ENCODE assay signal across 15 cellular contexts in the genomic region with DNA sequence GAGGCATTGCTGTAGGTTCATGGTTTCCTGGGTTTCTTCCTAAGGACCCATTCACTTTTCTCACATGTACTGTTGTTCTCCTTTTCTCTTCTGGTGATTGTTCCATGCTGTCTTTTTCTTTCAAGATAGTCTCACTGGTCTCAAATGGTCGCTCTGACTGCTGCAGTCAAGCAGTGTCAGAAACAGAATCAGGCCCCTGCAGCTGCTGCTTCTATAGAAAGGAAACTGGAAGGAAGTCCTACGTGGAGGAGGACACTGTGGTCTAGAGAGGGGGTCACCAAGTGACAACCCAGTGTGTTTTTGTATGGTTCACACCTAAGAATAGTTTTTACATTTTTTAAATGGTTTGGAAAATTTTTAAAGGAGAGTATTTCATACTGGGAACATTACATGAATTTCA. TPM values are rescaled to one million over a fixed set of nuclear protein-coding genes. Genes with fewer than 3 reads are reported as not detected.
DNase-seq lines count a peak whose midpoint lies in the region; ATAC-seq, FAIRE-seq and TF ChIP-seq lines count a peak whose summit lies in the region.
"Had no signal": no experiment of that assay in that cellular context is flagged by ENCODE, and none has a peak within 500 bp of the region (broad histone marks: within the 10 kb centered on the region; RNA-seq: fewer than 3 reads in every experiment).

No MANE protein-coding gene starts in this region.

- CTCF ChIA-PET in activated naive CD4-positive, alpha-beta T cell treated with anti-CD3 and anti-CD28 coated beads for 36 hours (lab: Charles Lee) = no interaction called here
- CTCF ChIA-PET in T-cell (lab: Charles Lee) = no interaction called here
- CTCF ChIA-PET in K562 (lab: Yijun Ruan, JAX; ENCODE audit: low intra/inter-chr PET ratio) = interaction anchor here (0.5 kb wide), 1 partner anchor 356 kb away, joined by 5 read pairs; no protein-coding TSS in a partner anchor

- peak overlapping the region; percentile 75 for H3K4me2 ChIP-seq in K562 (ENCODE audit: insufficient read depth, low read length)

- TF ChIP-seq CTCF in K562 (IDR thresholded peaks at IDR 0.05 in 2 of 3, conservative IDR thresholded peaks at IDR 0.05 in 1 of 3; ENCODE audit: insufficient read depth in 2 of 3, low read depth in 1 of 3, low read length in 3 of 3) = no peak

- peak overlapping the region; percentile 57; a peak in 1 of 4 replicates for H3K9ac ChIP-seq in K562 (ENCODE audit: insufficient read depth in 1 of 2, low read depth in 2 of 2, low read length in 2 of 2)

- 30% methylated on average over 2 of the region's 2 CpGs for WGBS in K562 (ENCODE audit: insufficient coverage, low coverage, missing lambda C conversion rate)

- DNase-seq in activated naive CD4-positive, alpha-beta T cell treated with anti-CD3 and anti-CD28 coated beads for 36 hours = no peak
- DNase-seq in activated naive CD4-positive, alpha-beta T cell (lab: John Stamatoyannopoulos, UW) = no peak
- no peak for DNase-seq in T-cell
- peak in 2 of 4 experiments; percentile 12 to 30 for DNase-seq in K562 (ENCODE audit: extremely low read depth in 1 of 4, low spot score in 3 of 4)
- no peak for DNase-seq in stimulated activated naive B cell treated with anti-CD40 and anti-IgM and Interleukin-4, amounts not matched to agents 10 μg/mL and 1 μg/mL and 100 μg/mL, for 72 hours
- DNase-seq in middle frontal gyrus (ENCODE audit: extremely low spot score, low spot score) = no peak
- DNase-seq in DMS153 (lab: John Stamatoyannopoulos, UW) = no peak
- no peak for DNase-seq in NAMALWA (ENCODE audit: low spot score)
- DNase-seq: DMS79, NCI-H1417 treated with DMSO at 0.1 percent for 48 hours, NCI-H510A treated with DMSO at 0.1 percent for 48 hours, T1000 had no signal

- peaks cover 37 to 45% of the 10 kb centered on the region in 2 experiments for H3K4me1 ChIP-seq in K562 (replicated peaks in 1 of 2; ENCODE audit: control insufficient read depth in 2 of 2, insufficient read depth in 2 of 2, low read length in 2 of 2)

- in situ Hi-C loops in K562 (cut with MboI) = loop anchor here (25.0 kb wide), 1 partner anchor 419 kb away; no protein-coding TSS in a partner anchor

- H3K27me3 Mint-ChIP-seq in activated naive CD4-positive, alpha-beta T cell treated with anti-CD3 and anti-CD28 coated beads for 36 hours (ENCODE audit: low read depth) = no peaks in the 10 kb centered on the region
- H3K27me3 Mint-ChIP-seq in T-cell = no peaks in the 10 kb centered on the region
- H3K27me3 Mint-ChIP-seq in stimulated activated naive B cell treated with anti-CD40 and anti-IgM and Interleukin-4, amounts not matched to agents 10 μg/mL and 1 μg/mL and 100 μg/mL, for 72 hours = no peaks in the 10 kb centered on the region

- H3K4me3 Mint-ChIP-seq in activated naive CD4-positive, alpha-beta T cell treated with anti-CD3 and anti-CD28 coated beads for 36 hours = no peak overlapping the region
- peak overlapping the region; percentile 61 to 97 (median 62) for H3K4me3 Mint-ChIP-seq in T-cell
- peak overlapping the region; percentile 95 to 97 for H3K4me3 Mint-ChIP-seq in stimulated activated naive B cell treated with anti-CD40 and anti-IgM and Interleukin-4, amounts not matched to agents 10 μg/mL and 1 μg/mL and 100 μg/mL, for 72 hours

- intact Hi-C loops in activated naive CD4-positive, alpha-beta T cell treated with anti-CD3 and anti-CD28 coated beads for 36 hours (cut with micrococcal nuclease) = loop anchor here (5.0 kb wide), 4 partner anchors 54 to 464 kb away; partner anchors contain the start of gene RNU1-1
- intact Hi-C loops in K562 (cut with micrococcal nuclease) = loop anchor here (5.0 kb wide), 2 partner anchors 169 to 509 kb away; partner anchors contain the start of gene NBPF1

- no peaks in the 10 kb centered on the region for H3K9me3 Mint-ChIP-seq in activated naive CD4-positive, alpha-beta T cell treated with anti-CD3 and anti-CD28 coated beads for 36 hours
- H3K9me3 Mint-ChIP-seq in T-cell = no peaks in the 10 kb centered on the region
- no peaks in the 10 kb centered on the region for H3K9me3 Mint-ChIP-seq in stimulated activated naive B cell treated with anti-CD40 and anti-IgM and Interleukin-4, amounts not matched to agents 10 μg/mL and 1 μg/mL and 100 μg/mL, for 72 hours

- H3K27ac Mint-ChIP-seq in activated naive CD4-positive, alpha-beta T cell treated with anti-CD3 and anti-CD28 coated beads for 36 hours = peak overlapping the region; percentile 61
- peak overlapping the region; percentile 74 to 89 for H3K27ac Mint-ChIP-seq in T-cell
- peak overlapping the region; percentile 98 for H3K27ac Mint-ChIP-seq in stimulated activated naive B cell treated with anti-CD40 and anti-IgM and Interleukin-4, amounts not matched to agents 10 μg/mL and 1 μg/mL and 100 μg/mL, for 72 hours

- H2AFZ ChIP-seq in K562 (ENCODE audit: low read depth, low read length) = no peak overlapping the region

- no peaks in the 10 kb centered on the region; the same call in 1 of the 2 replicates for H4K20me1 ChIP-seq in K562 (replicated peaks; ENCODE audit: control insufficient read depth, insufficient read depth, low read length)

- no peak; a peak in 1 of 4 replicates for TF ChIP-seq RAD21 in K562 (CRISPR knock-in tag; conservative IDR thresholded peaks at IDR 0.05 in 1 of 2, IDR thresholded peaks at IDR 0.05 in 1 of 2)

- BruUV-seq in K562 (replicated peaks; lab: Mats Ljungman, UMichigan) = no TSS peak

- no peak overlapping the region for H3K4me3 ChIP-seq in K562

- ATAC-seq in T-cell (replicated peaks in 1 of 4) (no peak), K562 (no peak)
- ATAC-seq in stimulated activated naive B cell treated with anti-CD40 and anti-IgM and Interleukin-4, amounts not matched to agents 10 μg/mL and 1 μg/mL and 100 μg/mL, for 72 hours (replicated peaks) = peak; percentile 26 to 44

- peaks cover 11% of the 10 kb centered on the region for H3K36me3 Mint-ChIP-seq in activated naive CD4-positive, alpha-beta T cell treated with anti-CD3 and anti-CD28 coated beads for 36 hours (ENCODE audit: low read depth)
- peaks cover 33% of the 10 kb centered on the region for H3K36me3 Mint-ChIP-seq in T-cell
- peaks cover 38 to 43% of the 10 kb centered on the region in 2 donors for H3K36me3 Mint-ChIP-seq in stimulated activated naive B cell treated with anti-CD40 and anti-IgM and Interleukin-4, amounts not matched to agents 10 μg/mL and 1 μg/mL and 100 μg/mL, for 72 hours

- H3K79me2 ChIP-seq in K562 (ENCODE audit: control insufficient read depth, insufficient read depth, low read length) = peaks cover 51% of the 10 kb centered on the region

- no peak for TF ChIP-seq EP300 in K562 (IDR thresholded peaks at IDR 0.05; ENCODE audit: low read length)

- peak overlapping the region; percentile 45; the same call in 1 of the 3 replicates for H3K27ac ChIP-seq in K562 (ENCODE audit: extremely low read depth, low read depth, low read length)

- no peak for FAIRE-seq in K562 (lab: Jason Lieb, UNC)
- FAIRE-seq: bronchial epithelial cell, H54 had no signal

- peaks cover 57% of the 10 kb centered on the region for H3K36me3 ChIP-seq in K562 (ENCODE audit: control insufficient read depth, insufficient read depth, low read length)

- TF ChIP-seq POLR2A in K562 (conservative IDR thresholded peaks at IDR 0.05) = no peak

- no peaks in the 10 kb centered on the region for H3K27me3 ChIP-seq in K562 (ENCODE audit: control insufficient read depth in 2 of 2, insufficient read depth in 2 of 2, low read length in 2 of 2)

- H3K9me3 ChIP-seq in K562 (replicated peaks; ENCODE audit: control insufficient read depth, insufficient read depth, low read depth, low read length) = no peaks in the 10 kb centered on the region

- H3K9me1 ChIP-seq in K562 (ENCODE audit: control insufficient read depth, insufficient read depth, low read length) = peaks cover 3% of the 10 kb centered on the region

- POLR2A ChIA-PET in T-cell (lab: Charles Lee) = no interaction called here
- POLR2A ChIA-PET in K562 (lab: Yijun Ruan, JAX) = interaction anchor here (0.6 to 1.3 kb wide), 3 partner anchors 8 to 497 kb away, joined by 3 to 7 read pairs (median 5); no protein-coding TSS in a partner anchor

- peaks cover 38% of the 10 kb centered on the region for H3K4me1 Mint-ChIP-seq in activated naive CD4-positive, alpha-beta T cell treated with anti-CD3 and anti-CD28 coated beads for 36 hours (ENCODE audit: low read depth)
- H3K4me1 Mint-ChIP-seq in T-cell = peaks cover 46 to 55% (median 52%) of the 10 kb centered on the region in 3 donors
- H3K4me1 Mint-ChIP-seq in stimulated activated naive B cell treated with anti-CD40 and anti-IgM and Interleukin-4, amounts not matched to agents 10 μg/mL and 1 μg/mL and 100 μg/mL, for 72 hours = peaks cover 24 to 45% of the 10 kb centered on the region in 2 donors

RNA-seq across cellular contexts. Expression of gene NECAP2, which starts 2.4 kb away (rescaled TPM):
- 10 to 100 TPM; 53.3 to 53.4 TPM for total RNA-seq in activated naive CD4-positive, alpha-beta T cell treated with anti-CD3 and anti-CD28 coated beads for 36 hours
- total RNA-seq in T-cell (100 to 1,000 TPM in 4 of 5 donors, 10 to 100 TPM in 1; 98.4 to 149 (median 138) TPM), K562 (2014; rRNA removed) (82.8 and 105 TPM in 2 replicates), K562 (2014; rRNA removed; fragmentation: Illumina TruSeq; extraction: Trizol) (58.6 and 62.1 TPM in 2 replicates), K562 (2015; rRNA removed; fragmentation: Illumina TruSeq; extraction: Trizol) (77.6 and 79.2 TPM in 2 replicates), K562 (2021) (71.9 and 72.5 TPM in 2 replicates)
- total RNA-seq in K562 (2011; cell fraction: chromatin; rRNA removed; ENCODE audit: low replicate concordance) = 80.1 and 150 TPM in 2 replicates
- total RNA-seq in K562 (2011; cell fraction: nucleolus; rRNA removed) = 98.0 and 100 TPM in 2 replicates
- total RNA-seq in K562 (2011; cell fraction: nucleoplasm; rRNA removed) = 86.6 and 88.1 TPM in 2 replicates
- polyA plus RNA-seq in K562 (2011; rRNA removed) (81.8 and 85.4 TPM in 2 replicates), K562 (2014; fragmentation: Illumina TruSeq; extraction: Trizol) (92.9 and 93.7 TPM in 2 replicates), K562 (2014; fragmentation: Nextera tagmentation; extraction: Ambion mirVana) (10 to 100 TPM; 22.7 to 30.6 TPM), K562 (2014; rRNA removed) (107 and 118 TPM in 2 replicates)
- polyA plus RNA-seq in K562 (2011; cell fraction: cytosol; rRNA removed) = 92.3 and 104 TPM in 2 replicates
- polyA plus RNA-seq in K562 (2011; cell fraction: nucleus; rRNA removed) = 65.6 and 71.5 TPM in 2 replicates
- 75.2 and 79.0 TPM in 2 replicates for polyA plus RNA-seq in K562 (2012)
- polyA minus RNA-seq in K562 (2011; rRNA and poly(A)+ RNA removed) = 70.5 and 74.7 TPM in 2 replicates
- 45.0 and 45.3 TPM in 2 replicates for polyA minus RNA-seq in K562 (2011; cell fraction: cytosol; rRNA and poly(A)+ RNA removed)
- 31.8 and 51.9 TPM in 2 replicates for polyA minus RNA-seq in K562 (2011; cell fraction: nucleus; rRNA and poly(A)+ RNA removed)

RNA-seq across cellular contexts. Expression of gene SPATA21, which starts 5.7 kb away (rescaled TPM):
- not detected for total RNA-seq in activated naive CD4-positive, alpha-beta T cell treated with anti-CD3 and anti-CD28 coated beads for 36 hours
- not detected for total RNA-seq in T-cell
- 0.19 and 0.77 TPM in 2 replicates for total RNA-seq in K562 (2011; cell fraction: chromatin; rRNA removed; ENCODE audit: low replicate concordance)
- 0.33 and 0.53 TPM in 2 replicates for total RNA-seq in K562 (2011; cell fraction: nucleolus; rRNA removed)
- total RNA-seq in K562 (2011; cell fraction: nucleoplasm; rRNA removed) = 0.22 TPM in 1 of 2 replicates, not detected in the other
- total RNA-seq in K562 (2014; rRNA removed) = 0.08 TPM in 1 of 2 replicates, not detected in the other
- 0.11 and 0.13 TPM in 2 replicates for total RNA-seq in K562 (2014; rRNA removed; fragmentation: Illumina TruSeq; extraction: Trizol)
- total RNA-seq in K562 (2015; rRNA removed; fragmentation: Illumina TruSeq; extraction: Trizol) = 0.11 TPM in 1 of 2 replicates, not detected in the other
- total RNA-seq in K562 (2021) = 0.13 TPM in 1 of 2 replicates, not detected in the other
- polyA plus RNA-seq in K562 (2011; rRNA removed) = 0.04 and 0.17 TPM in 2 replicates
- polyA plus RNA-seq in K562 (2011; cell fraction: cytosol; rRNA removed) = 0.07 and 0.25 TPM in 2 replicates
- 0.17 and 0.87 TPM in 2 replicates for polyA plus RNA-seq in K562 (2011; cell fraction: nucleus; rRNA removed)
- 0.12 and 0.26 TPM in 2 replicates for polyA plus RNA-seq in K562 (2012)
- 0.15 TPM in 1 of 2 replicates, not detected in the other for polyA plus RNA-seq in K562 (2014; fragmentation: Illumina TruSeq; extraction: Trizol)
- polyA plus RNA-seq in K562 (2014; fragmentation: Nextera tagmentation; extraction: Ambion mirVana) = under 1 TPM in 1 of 2 experiments, not detected in 1; 0.10 TPM
- 0.28 and 0.36 TPM in 2 replicates for polyA plus RNA-seq in K562 (2014; rRNA removed)
- polyA minus RNA-seq in K562 (2011; rRNA and poly(A)+ RNA removed) = not detected in 2 replicates
- polyA minus RNA-seq in K562 (2011; cell fraction: cytosol; rRNA and poly(A)+ RNA removed) = not detected in 2 replicates
- polyA minus RNA-seq in K562 (2011; cell fraction: nucleus; rRNA and poly(A)+ RNA removed) = not detected in 2 replicates
- total RNA-seq: bronchial epithelial cell, osteoblast had no signal

Comparison
In these comparisons a context has a peak if more than half of its experiments do, and no peak if none do; other contexts are left out.
1. ATAC-seq: peak in stimulated activated naive B cell treated with anti-CD40 and anti-IgM and Interleukin-4, amounts not matched to agents 10 μg/mL and 1 μg/mL and 100 μg/mL, for 72 hours (2 of 2); none in T-cell (0 of 4) and K562 (single experiment).
2. Peak in every context shown above with its lines, with median percentiles within 50 percentile points of each other: H3K27ac Mint-ChIP-seq.